7 cellular contexts compared by ENCODE assay signal in the genomic region with DNA sequence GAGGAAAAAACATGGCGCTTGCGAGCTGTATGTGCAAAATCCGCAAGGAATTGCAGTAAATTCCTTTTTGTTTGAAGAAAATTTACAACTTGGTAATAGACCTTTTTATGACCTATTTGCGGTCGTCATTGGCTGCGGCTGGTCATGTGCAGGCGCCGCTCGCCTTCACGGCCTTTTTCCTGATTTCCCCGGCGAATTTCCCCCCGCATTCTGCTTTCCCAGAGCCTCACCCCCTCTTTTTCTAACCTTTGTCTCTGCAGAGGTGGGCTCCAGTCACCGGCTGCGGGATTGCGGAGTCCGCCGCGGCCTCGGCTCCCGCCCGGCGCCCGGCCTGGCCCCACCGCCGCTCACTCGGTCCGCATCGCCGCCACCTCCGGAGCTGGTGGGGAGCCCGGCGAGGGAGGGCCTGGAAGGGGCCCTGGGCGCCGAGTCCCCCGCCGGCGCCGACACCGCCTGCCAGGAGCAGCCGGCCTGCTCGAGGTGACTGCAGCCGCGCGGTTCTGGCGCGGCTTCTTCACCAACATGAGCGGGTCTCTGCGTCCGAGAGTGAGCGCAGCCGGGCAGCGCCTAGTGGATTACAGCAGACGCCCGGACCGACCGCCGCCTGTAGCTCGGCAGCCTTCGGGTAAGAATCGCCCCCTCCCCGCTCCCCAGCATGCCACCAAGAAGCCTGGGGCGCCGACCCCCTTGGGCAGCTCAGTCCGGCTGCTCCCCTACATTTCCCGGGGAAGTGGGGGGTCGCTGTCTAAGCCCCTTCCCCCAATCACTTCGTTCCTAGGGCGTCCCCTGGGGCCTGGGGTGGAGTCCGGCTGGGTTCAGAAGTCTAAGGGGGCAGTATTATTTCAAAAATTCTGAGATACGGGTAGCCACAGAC. TPM values are rescaled to one million over a fixed set of nuclear protein-coding genes. Genes with fewer than 3 reads are reported as not detected.
DNase-seq lines count a peak whose midpoint lies in the region; ATAC-seq and TF ChIP-seq lines count a peak whose summit lies in the region.
"Had no signal": no experiment of that assay in that cellular context is flagged by ENCODE, and none has a peak within 500 bp of the region (broad histone marks: within the 10 kb centered on the region; RNA-seq: fewer than 3 reads in every experiment).

No MANE protein-coding gene starts in this region.

- in situ Hi-C loops in brain microvascular endothelial cell (cut with HindIII; ENCODE audit: low pct_ligation_motif_present, low sequenced_read_pairs), result loop anchor here (25.0 kb wide), 1 partner anchor 501 kb away; no protein-coding TSS in a partner anchor
- in situ Hi-C loops in GM13977 (cut with MboI; ENCODE audit: low pct_unique_long_range_greater_than_20kb, low sequenced_read_pairs, unreplicated experiment), result loop anchor here (5.0 kb wide), 1 partner anchor 501 kb away; no protein-coding TSS in a partner anchor

- peak overlapping the region; percentile 73 for H3K4me3 Mint-ChIP-seq in HFFc6

- no peak for TF ChIP-seq CTCF in HFFc6 (IDR thresholded peaks at IDR 0.05)
- no peak for TF ChIP-seq CTCF in brain microvascular endothelial cell (IDR thresholded peaks at IDR 0.05; ENCODE audit: low read depth, low read length, missing control alignments)
- TF ChIP-seq CTCF in GM13977 (IDR thresholded peaks at IDR 0.05; ENCODE audit: extremely low read depth, insufficient read depth, missing control alignments), result no peak

- peaks cover 28% of the 10 kb centered on the region for H3K27me3 Mint-ChIP-seq in HFFc6 (ENCODE audit: insufficient read depth)

- H3K4me1 Mint-ChIP-seq in HFFc6 (ENCODE audit: low read depth), result peaks cover 57% of the 10 kb centered on the region

- peaks cover 97% of the 10 kb centered on the region for H3K27me3 ChIP-seq in brain microvascular endothelial cell (replicated peaks)

- DNase-seq in HFFc6 (no peak), brain microvascular endothelial cell (no peak), posterior vena cava (ENCODE audit: low spot score) (peak; percentile 78), GM13977 (ENCODE audit: low spot score) (no peak), GDM1 (lab: John Stamatoyannopoulos, UW) (no peak)

- H3K4me3 ChIP-seq in brain microvascular endothelial cell (ENCODE audit: low read depth, low read length), result peak overlapping the region; percentile 22

- no peaks in the 10 kb centered on the region for H3K9me3 Mint-ChIP-seq in HFFc6

- H3K36me3 Mint-ChIP-seq in HFFc6 (ENCODE audit: low read depth), result peaks cover 5% of the 10 kb centered on the region; the same call in 1 of the 2 replicates

- H3K36me3 ChIP-seq in brain microvascular endothelial cell (replicated peaks), result no peaks in the 10 kb centered on the region

- no peak overlapping the region for H3K27ac ChIP-seq in brain microvascular endothelial cell

- ATAC-seq in GM21390 (IDR thresholded peaks at IDR 0.05; ENCODE audit: unreplicated experiment), result no peak

- intact Hi-C loops in posterior vena cava (cut with DNase I), result loop anchor here (5.0 kb wide), 1 partner anchor 501 kb away; no protein-coding TSS in a partner anchor

- H3K27ac Mint-ChIP-seq in HFFc6, result peak overlapping the region; percentile 84
- H3K27ac Mint-ChIP-seq: memory B cell had no signal

RNA-seq across cellular contexts. Expression of a gene that starts 7.1 kb away (rescaled TPM):
- total RNA-seq in HFFc6 (2021; fragmentation: NEBNext Ultra II Directional; extraction: Animal tissue kit (Norgen Biotek cat#: 25700)), result 1 to 10 TPM; 2.3 to 5.1 (median 4.6) TPM
- 10 to 100 TPM; 30.6 to 31.3 TPM for total RNA-seq in posterior vena cava

RNA-seq across cellular contexts. Expression of a gene that starts 14.1 kb away (rescaled TPM):
- 1 to 10 TPM; 2.1 to 2.7 (median 2.4) TPM for total RNA-seq in HFFc6 (2021; fragmentation: NEBNext Ultra II Directional; extraction: Animal tissue kit (Norgen Biotek cat#: 25700))
- 10 to 100 TPM in 1 of 2 donors, 1 to 10 TPM in 1; 7.9 to 12.0 TPM for total RNA-seq in posterior vena cava

RNA-seq across cellular contexts. Expression of a gene that starts 14.7 kb away (rescaled TPM):
- total RNA-seq in HFFc6 (2021; fragmentation: NEBNext Ultra II Directional; extraction: Animal tissue kit (Norgen Biotek cat#: 25700)), result under 1 TPM in 4 of 6 experiments, not detected in 2; 0.40 to 0.69 (median 0.57) TPM
- 1 to 10 TPM; 7.2 to 9.9 TPM for total RNA-seq in posterior vena cava

RNA-seq across cellular contexts. Expression of a gene that starts 20.0 kb away (rescaled TPM):
- 10 to 100 TPM; 10.9 to 14.5 (median 12.8) TPM for total RNA-seq in HFFc6 (2021; fragmentation: NEBNext Ultra II Directional; extraction: Animal tissue kit (Norgen Biotek cat#: 25700))
- 10 to 100 TPM in 1 of 2 donors, 1 to 10 TPM in 1; 1.6 to 10.1 TPM for total RNA-seq in posterior vena cava

RNA-seq across cellular contexts. Expression of a gene that starts 20.5 kb away (rescaled TPM):
- total RNA-seq in HFFc6 (2021; fragmentation: NEBNext Ultra II Directional; extraction: Animal tissue kit (Norgen Biotek cat#: 25700)), result under 1 TPM in 3 of 6 experiments, not detected in 3; 0.25 to 0.38 (median 0.25) TPM
- total RNA-seq in posterior vena cava, result 10 to 100 TPM in 1 of 2 donors, 1 to 10 TPM in 1; 9.0 to 10.9 TPM

Comparison
In these comparisons a context has a peak if more than half of its experiments do, and no peak if none do; other contexts are left out.
1. RNA of a gene that starts 7.1 kb away (total RNA-seq): 30.6 to 31.3 TPM in posterior vena cava; 2.3 to 5.1 TPM in HFFc6; every median in the first group is over 4 times any median in the second.
2. RNA of a gene that starts 14.7 kb away (total RNA-seq): 7.2 to 9.9 TPM in posterior vena cava; 0.40 to 0.69 TPM in HFFc6; every median in the first group is over 4 times any median in the second.